8 cellular contexts compared by ENCODE assay signal in genomic region chr17:41835800-41836549, GRCh38. TPM values are rescaled to one million over a fixed set of nuclear protein-coding genes. Genes with fewer than 3 reads are reported as not detected.
DNase-seq lines count a peak whose midpoint lies in the region; ATAC-seq, FAIRE-seq and TF ChIP-seq lines count a peak whose summit lies in the region.

Gene NT5C3B (minus strand): TSS chr17:41836232. CDS start chr17:41836193, 39 bp downstream.

- FAIRE-seq in A549 (lab: Jason Lieb, UNC): no peak

- CTCF ChIA-PET in A549 (lab: Yijun Ruan, JAX) (interaction anchor here (1.4 to 2.9 kb wide), 6 partner anchors 12 to 127 kb away, joined by 4 to 11 read pairs (median 6); partner anchors contain the start of genes FKBP10 and P3H4), activated B cell treated with CpG ODN at 0.5 μM for 24 hours (lab: Charles Lee) (interaction anchor here (0.7 kb wide), 1 partner anchor 26 kb away, joined by 3 read pairs; no protein-coding TSS in a partner anchor)

- H3K27me3 Mint-ChIP-seq in activated B cell treated with CpG ODN at 0.5 μM for 24 hours: no peaks in the 10 kb centered on the region
- no peaks in the 10 kb centered on the region for H3K27me3 Mint-ChIP-seq in central memory CD8-positive, alpha-beta T cell

- H3K4me3 ChIP-seq in A549: peak within 1 kb of the TSS; percentile 74
- H3K4me3 ChIP-seq in LNCaP clone FGC (ENCODE audit: low read depth, low read length): peak within 1 kb of the TSS; percentile 88

- no peaks in the 10 kb centered on the region for H3K9me3 Mint-ChIP-seq in activated B cell treated with CpG ODN at 0.5 μM for 24 hours
- H3K9me3 Mint-ChIP-seq in central memory CD8-positive, alpha-beta T cell: no peaks in the 10 kb centered on the region

- POLR2A ChIA-PET in A549 (lab: Yijun Ruan, JAX): interaction anchor here (1.3 kb wide), 1 partner anchor 24 kb away, joined by 3 read pairs; the partner anchor contains the start of gene P3H4
- POLR2A ChIA-PET in activated B cell treated with CpG ODN at 0.5 μM for 24 hours (lab: Charles Lee): interaction anchor here (1.3 to 2.7 kb wide), 3 partner anchors 29 to 147 kb away, joined by 4 to 10 read pairs (median 4); partner anchors contain the start of genes EIF1, JUP and KLHL11

- H3K36me3 Mint-ChIP-seq in activated B cell treated with CpG ODN at 0.5 μM for 24 hours (ENCODE audit: low read depth): peaks cover 13% of the 10 kb centered on the region
- H3K36me3 Mint-ChIP-seq in central memory CD8-positive, alpha-beta T cell (ENCODE audit: insufficient read depth): peaks cover 5% of the 10 kb centered on the region

- no peaks in the 10 kb centered on the region for H3K9me3 ChIP-seq in A549

- H3K4me1 ChIP-seq in A549: peaks cover 13% of the 10 kb centered on the region

- WGBS in A549 (ENCODE audit: missing lambda C conversion rate): 4% methylated on average over 10 of the region's 72 CpGs

- TF ChIP-seq RAD21 in A549 (conservative IDR thresholded peaks at IDR 0.05 in 1 of 2, IDR thresholded peaks at IDR 0.05 in 1 of 2): no peak

- DNase-seq in A549 (ENCODE audit: low read depth in 1 of 2, low spot score in 1 of 2) (peak; percentile 60 to 93), LNCaP clone FGC (ENCODE audit: low read depth) (no peak), activated B cell treated with CpG ODN at 0.5 μM for 24 hours (peak; percentile 65), kidney tubule cell (ENCODE audit: low spot score) (peak; percentile 70)
- DNase-seq in central memory CD8-positive, alpha-beta T cell (ENCODE audit: low spot score in 2 of 2): peak in 1 of 2 donors; percentile 22
- peak; percentile 8 to 38 for DNase-seq in stimulated activated CD4-positive, alpha-beta T cell treated with anti-CD3 and anti-CD28 coated beads, Interleukin-15, amount 100 ng/mL, for 1 hour (ENCODE audit: low read depth in 1 of 2, low spot score in 1 of 2)

- H3K4me3 Mint-ChIP-seq in activated B cell treated with CpG ODN at 0.5 μM for 24 hours: peak within 1 kb of the TSS; percentile 87
- H3K4me3 Mint-ChIP-seq in central memory CD8-positive, alpha-beta T cell: peak within 1 kb of the TSS; percentile 81

- peak; percentile 85 for TF ChIP-seq POLR2A in A549 (IDR thresholded peaks at IDR 0.05; ENCODE audit: low read length)
- peak; percentile 59 for TF ChIP-seq POLR2A in GM18951 (IDR thresholded peaks at IDR 0.05; ENCODE audit: extremely low read depth, insufficient read depth, insufficient read length)

- TF ChIP-seq CTCF in A549 (IDR thresholded peaks at IDR 0.05) (no peak), LNCaP clone FGC (IDR thresholded peaks at IDR 0.05; ENCODE audit: control insufficient read depth, extremely low read depth, insufficient read depth) (no peak), activated B cell treated with CpG ODN at 0.5 μM for 24 hours (IDR thresholded peaks at IDR 0.05) (no peak)

- H3K4me1 Mint-ChIP-seq in activated B cell treated with CpG ODN at 0.5 μM for 24 hours: peaks cover 13% of the 10 kb centered on the region
- peaks cover 10% of the 10 kb centered on the region for H3K4me1 Mint-ChIP-seq in central memory CD8-positive, alpha-beta T cell

- intact Hi-C loops in activated B cell treated with CpG ODN at 0.5 μM for 24 hours (cut with micrococcal nuclease): no loop called here

- ATAC-seq in A549 (peak; percentile 94), activated B cell treated with CpG ODN at 0.5 μM for 24 hours (ENCODE audit: low read depth) (peak; percentile 87), HG03045 (IDR thresholded peaks at IDR 0.05; ENCODE audit: unreplicated experiment) (no peak)
- ATAC-seq in central memory CD8-positive, alpha-beta T cell (replicated peaks; ENCODE audit: extremely low read depth, poor library complexity, severe bottlenecking): peak; percentile 70

- H3K27ac Mint-ChIP-seq in activated B cell treated with CpG ODN at 0.5 μM for 24 hours: peak within 1 kb of the TSS; percentile 41
- H3K27ac Mint-ChIP-seq in central memory CD8-positive, alpha-beta T cell (ENCODE audit: low read depth): peak within 1 kb of the TSS; percentile 30

- in situ Hi-C loops in GM18951 (cut with MboI; ENCODE audit: low sequenced_read_pairs, unreplicated experiment): no loop called here

- H3K4me2 ChIP-seq in A549: peak within 1 kb of the TSS; percentile 81

- TF ChIP-seq EP300 in A549 (IDR thresholded peaks at IDR 0.05): no peak

- peak within 1 kb of the TSS; percentile 87 to 97 for H3K27ac ChIP-seq in A549

TF ChIP-seq in A549, 52 proteins besides CTCF, POLR2A, EP300 and RAD21:
- TF ChIP-seq POLR2AphosphoS2 (conservative IDR thresholded peaks at IDR 0.05; ENCODE audit: low read length): no peak
- peak; percentile 51; the same call in 1 of the 2 replicates for TF ChIP-seq E2F6 (IDR thresholded peaks at IDR 0.05; ENCODE audit: borderline replicate concordance, low read depth)
- 0 out of 2 replicates have a peak, but pooled peaks have one; percentile 26 for TF ChIP-seq HOXB13 (CRISPR knock-in tag; IDR thresholded peaks at IDR 0.05; ENCODE audit: low read depth)
- peak; percentile 77 for TF ChIP-seq PHF8 (IDR thresholded peaks at IDR 0.05; ENCODE audit: borderline replicate concordance, low read depth)
- TF ChIP-seq USF2 (IDR thresholded peaks at IDR 0.05): no peak
- peak; percentile 77; the same call in 1 of the 2 replicates for TF ChIP-seq RNF2 (IDR thresholded peaks at IDR 0.05; ENCODE audit: borderline replicate concordance, low read depth)
- TF ChIP-seq RFX5 (IDR thresholded peaks at IDR 0.05): no peak
- TF ChIP-seq BHLHE40 (IDR thresholded peaks at IDR 0.05; ENCODE audit: low read depth, low read length): no peak
- TF ChIP-seq BCL3 (IDR thresholded peaks at IDR 0.05): peak; percentile 76; the same call in 2 of the 3 replicates
- TF ChIP-seq MAX (IDR thresholded peaks at IDR 0.05): peak; percentile 68; the same call in 1 of the 2 replicates
- peak in 1 of 2 experiments; percentile 78; a peak in 3 of 5 replicates for TF ChIP-seq JUN (IDR thresholded peaks at IDR 0.05)
- TF ChIP-seq FOSL2 (IDR thresholded peaks at IDR 0.05): no peak
- no peak for TF ChIP-seq FOSL2 (CRISPR knock-in tag; IDR thresholded peaks at IDR 0.05)
- TF ChIP-seq FOXS1 (CRISPR knock-in tag; IDR thresholded peaks at IDR 0.05): no peak
- TF ChIP-seq MAZ (IDR thresholded peaks at IDR 0.05; ENCODE audit: borderline replicate concordance, low read depth, low read length): no peak

RNA-seq across cellular contexts. Expression of gene NT5C3B, which starts in this region (rescaled TPM):
- polyA plus RNA-seq in A549 (2011; rRNA removed) (167 and 171 TPM in 2 replicates), A549 (2017; fragmentation: RNase III; extraction: RNeasy Plus Mini Kit Qiagen cat#74134 plus additional on column Dnase treatment) (109 to 118 TPM (median 114 TPM) in 3 replicates)
- polyA plus RNA-seq in A549 (2012; cell fraction: cytosol; rRNA removed): 123 and 126 TPM in 2 replicates
- polyA plus RNA-seq in A549 (2012; cell fraction: nucleus; rRNA removed): 81.6 and 83.4 TPM in 2 replicates
- 75.3 and 79.7 TPM in 2 replicates for polyA minus RNA-seq in A549 (2011; rRNA and poly(A)+ RNA removed)
- total RNA-seq in activated B cell treated with CpG ODN at 0.5 μM for 24 hours: 38.7 and 41.0 TPM in 2 replicates
